Comparison of ENCODE assay signal across 22 cellular contexts in genomic region chr2:230158468-230158867, GRCh38.
"Had no signal": no experiment of that assay in that cellular context is flagged by ENCODE, and none has a peak within 500 bp of the region (broad histone marks: within the 10 kb centered on the region; RNA-seq: fewer than 3 reads in every experiment).

No MANE protein-coding gene starts in this region.

- H3K36me3 ChIP-seq: left ventricle myocardium inferior, thoracic aorta, vagina had no signal

- H3K36me3 Mint-ChIP-seq: brain, type B pancreatic cell had no signal

- DNase-seq: activated gamma-delta T cell; activated naive CD4-positive, alpha-beta T cell treated with anti-CD3 and anti-CD28 coated beads, Interleukin-2, amount 50 U/mL, for 16 hours; aorta; caudate nucleus; effector CD4-positive, alpha-beta T cell; foreskin melanocyte; glutamatergic neuron; immature natural killer cell; left ventricle myocardium inferior; naive thymus-derived CD8-positive, alpha-beta T cell; retina; spleen had no signal

- H3K9me3 Mint-ChIP-seq: activated T-helper 1 cell treated with anti-CD3 and anti-CD28 coated beads, Interleukin-12 subunit alpha, Interleukin-12 subunit beta, Interleukin-2, Interleukin-4 antibody, amounts not matched to agents 30 ng/mL and 10 ng/mL and 1 ng/mL, durations not matched to agents 14 hours and 24 hours and 36 hours; dendritic cell treated with granulocyte-macrophage colony-stimulating factor and Interleukin-4, amounts not matched to agents 40 ng/mL and 50 ng/mL, for 4 days; T-helper 1 cell treated with Interleukin-12 subunit alpha and Interleukin-12 subunit beta and Interleukin-4 antibody, amounts not matched to agents 30 μg/mL and 1 μg/mL, for 36 hours; type B pancreatic cell had no signal

- H3K4me3 Mint-ChIP-seq: activated T-helper 1 cell treated with anti-CD3 and anti-CD28 coated beads, Interleukin-12 subunit alpha, Interleukin-12 subunit beta, Interleukin-2, Interleukin-4 antibody, amounts not matched to agents 30 ng/mL and 10 ng/mL and 1 ng/mL, durations not matched to agents 14 hours and 24 hours and 36 hours; brain; dendritic cell treated with granulocyte-macrophage colony-stimulating factor and Interleukin-4, amounts not matched to agents 40 ng/mL and 50 ng/mL, for 4 days; immature natural killer cell; stimulated activated memory B cell treated with anti-CD40 and anti-IgM and Interleukin-4, amounts not matched to agents 10 μg/mL and 1 μg/mL and 100 μg/mL, for 72 hours; T-helper 1 cell treated with Interleukin-12 subunit alpha and Interleukin-12 subunit beta and Interleukin-4 antibody, amounts not matched to agents 30 μg/mL and 1 μg/mL, for 36 hours; type B pancreatic cell had no signal

- H3K4me3 ChIP-seq: hepatocyte, left ventricle myocardium inferior, spleen, thoracic aorta, vagina had no signal

- H3K27ac Mint-ChIP-seq: brain; dendritic cell treated with granulocyte-macrophage colony-stimulating factor and Interleukin-4, amounts not matched to agents 40 ng/mL and 50 ng/mL, for 4 days; progenitor cell of endocrine pancreas; stimulated activated memory B cell treated with anti-CD40 and anti-IgM and Interleukin-4, amounts not matched to agents 10 μg/mL and 1 μg/mL and 100 μg/mL, for 72 hours; T-helper 1 cell treated with Interleukin-12 subunit alpha and Interleukin-12 subunit beta and Interleukin-4 antibody, amounts not matched to agents 30 μg/mL and 1 μg/mL, for 36 hours; type B pancreatic cell had no signal

- H3K9me3 ChIP-seq: left ventricle myocardium inferior, spleen, thoracic aorta, vagina had no signal

- H3K27me3 Mint-ChIP-seq: brain; stimulated activated memory B cell treated with anti-CD40 and anti-IgM and Interleukin-4, amounts not matched to agents 10 μg/mL and 1 μg/mL and 100 μg/mL, for 72 hours; type B pancreatic cell had no signal

- ATAC-seq: naive thymus-derived CD8-positive, alpha-beta T cell; stimulated activated memory B cell treated with anti-CD40 and anti-IgM and Interleukin-4, amounts not matched to agents 10 μg/mL and 1 μg/mL and 100 μg/mL, for 72 hours had no signal

- H3K27me3 ChIP-seq: hepatocyte, spleen, vagina had no signal

- H3K4me1 ChIP-seq: vagina had no signal
